Comparison of ENCODE assay signal across 13 cellular contexts in genomic region chr6:53593001-53593488, GRCh38. TPM values are rescaled to one million over a fixed set of nuclear protein-coding genes. Genes with fewer than 3 reads are reported as not detected.
A peak's percentile ranks its signal among the peaks of the same experiment; 100 is the strongest.
DNase-seq lines count a peak whose midpoint lies in the region; ATAC-seq and TF ChIP-seq lines count a peak whose summit lies in the region.
"Had no signal": no experiment of that assay in that cellular context is flagged by ENCODE, and none has a peak within 500 bp of the region (broad histone marks: within the 10 kb centered on the region; RNA-seq: fewer than 3 reads in every experiment).

No MANE protein-coding gene starts in this region.

- DNase-seq in AG08395 (ENCODE audit: low spot score) = peak; percentile 67
- peak; percentile 61 for DNase-seq in HS-5 (ENCODE audit: low read depth)
- peak; percentile 30 for DNase-seq in inferior parietal cortex (ENCODE audit: extremely low spot score)
- DNase-seq in GM10266 (ENCODE audit: extremely low spot score) = no peak
- DNase-seq: activated CD4-positive, alpha-beta T cell treated with anti-CD3 and anti-CD28 coated beads for 4 hours; activated effector memory CD4-positive, alpha-beta T cell treated with anti-CD3 and anti-CD28 coated beads, Interleukin-2, amount 50 U/mL, for 16 hours; CD4-positive, alpha-beta T cell; SJCRH30 had no signal

- H3K4me1 Mint-ChIP-seq in activated T-helper 17 cell treated with anti-CD3 and anti-CD28 coated beads, Interleukin-2, amount 50 U/mL, for 72 hours = peaks cover 5% of the 10 kb centered on the region

- peak overlapping the region; percentile 9 for H3K27ac Mint-ChIP-seq in activated T-helper 17 cell treated with anti-CD3 and anti-CD28 coated beads, Interleukin-2, amount 50 U/mL, for 72 hours
- H3K27ac Mint-ChIP-seq: CD4-positive, alpha-beta T cell had no signal

- H3K36me3 Mint-ChIP-seq in activated T-helper 17 cell treated with anti-CD3 and anti-CD28 coated beads, Interleukin-2, amount 50 U/mL, for 72 hours (ENCODE audit: low read depth) = no peaks in the 10 kb centered on the region

- peak; percentile 65 for ATAC-seq in activated T-helper 17 cell treated with anti-CD3 and anti-CD28 coated beads, Interleukin-2, amount 50 U/mL, for 72 hours (replicated peaks)
- ATAC-seq in GM18511 (IDR thresholded peaks at IDR 0.05; ENCODE audit: unreplicated experiment) (no peak), GM21360 (IDR thresholded peaks at IDR 0.05; ENCODE audit: unreplicated experiment) (no peak), HG03460 (IDR thresholded peaks at IDR 0.05; ENCODE audit: unreplicated experiment) (no peak)
- ATAC-seq: GM12878 had no signal

- H3K4me3 Mint-ChIP-seq in activated T-helper 17 cell treated with anti-CD3 and anti-CD28 coated beads, Interleukin-2, amount 50 U/mL, for 72 hours = peak overlapping the region; percentile 18
- H3K4me3 Mint-ChIP-seq: CD4-positive, alpha-beta T cell had no signal

- H3K27me3 Mint-ChIP-seq in activated T-helper 17 cell treated with anti-CD3 and anti-CD28 coated beads, Interleukin-2, amount 50 U/mL, for 72 hours = peaks cover 7% of the 10 kb centered on the region
- H3K27me3 Mint-ChIP-seq: CD4-positive, alpha-beta T cell had no signal

- TF ChIP-seq CTCF in GM10266 (IDR thresholded peaks at IDR 0.05; ENCODE audit: control insufficient read depth, insufficient read depth, low read depth, missing control alignments) = no peak

- H3K9me3 Mint-ChIP-seq in activated T-helper 17 cell treated with anti-CD3 and anti-CD28 coated beads, Interleukin-2, amount 50 U/mL, for 72 hours = no peaks in the 10 kb centered on the region
- H3K9me3 Mint-ChIP-seq: CD4-positive, alpha-beta T cell had no signal

RNA-seq across cellular contexts. Expression of gene GCLC, which starts 48.1 kb away (rescaled TPM):
- total RNA-seq in activated T-helper 17 cell treated with anti-CD3 and anti-CD28 coated beads, Interleukin-2, amount 50 U/mL, for 72 hours = 10 to 100 TPM; 36.1 to 48.2 TPM
